In the genomic region with DNA sequence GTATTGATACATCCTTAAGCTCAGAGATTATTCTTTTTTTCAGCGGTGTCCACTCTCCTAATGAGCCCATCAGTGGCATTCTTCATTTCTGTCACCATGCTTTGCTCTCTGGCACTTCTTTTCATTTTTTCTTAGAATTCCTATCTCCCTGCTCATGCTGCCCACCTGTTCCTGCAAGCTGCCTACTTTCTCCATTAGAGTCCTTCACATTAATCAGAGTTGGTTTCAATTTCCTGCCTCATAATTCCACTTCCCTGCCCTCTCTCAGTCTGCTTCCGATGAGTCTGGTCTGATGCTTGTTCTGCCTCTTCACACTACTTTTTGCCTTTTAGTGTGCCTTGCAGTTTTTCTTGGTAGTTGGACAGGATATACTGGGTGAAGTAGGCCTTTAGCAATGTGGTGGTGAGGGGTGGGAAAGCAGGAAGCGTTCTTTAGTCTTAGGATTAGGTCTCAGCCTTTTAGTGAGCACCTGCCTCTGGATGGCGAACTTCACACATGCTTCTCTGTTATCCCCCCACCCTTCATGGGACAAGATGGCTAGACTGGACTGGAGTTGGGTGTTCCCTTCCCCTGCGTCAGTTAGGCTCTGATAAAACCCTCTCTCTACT, we compare ENCODE assay signal across 19 cellular contexts.
"Had no signal": no experiment of that assay in that cellular context is flagged by ENCODE, and none has a peak within 500 bp of the region (broad histone marks: within the 10 kb centered on the region; RNA-seq: fewer than 3 reads in every experiment).

No MANE protein-coding gene starts in this region.

- H3K9me3 Mint-ChIP-seq: activated B cell treated with CpG ODN at 0.5 μM for 24 hours; activated CD4-positive, alpha-beta T cell treated with anti-CD3 and anti-CD28 coated beads, Interleukin-2, amount 10 ng/mL, durations not matched to agents 24 days and 14 days; activated naive CD8-positive, alpha-beta T cell treated with anti-CD3 and anti-CD28 coated beads for 36 hours; effector memory CD8-positive, alpha-beta T cell; naive thymus-derived CD4-positive, alpha-beta T cell had no signal

- H3K9me3 ChIP-seq: mucosa of descending colon, tibial nerve, uterus had no signal

- H3K4me3 Mint-ChIP-seq: activated B cell treated with CpG ODN at 0.5 μM for 24 hours; activated CD4-positive, alpha-beta T cell treated with anti-CD3 and anti-CD28 coated beads, Interleukin-2, amount 10 ng/mL, durations not matched to agents 24 days and 14 days; activated naive CD8-positive, alpha-beta T cell treated with anti-CD3 and anti-CD28 coated beads for 36 hours; brain; effector memory CD8-positive, alpha-beta T cell; naive thymus-derived CD4-positive, alpha-beta T cell had no signal

- DNase-seq: activated B cell treated with CpG ODN at 0.5 μM for 24 hours; activated CD4-positive, alpha-beta T cell treated with anti-CD3 and anti-CD28 coated beads, Interleukin-2, amount 10 ng/mL, durations not matched to agents 24 days and 14 days; activated naive CD8-positive, alpha-beta T cell treated with anti-CD3 and anti-CD28 coated beads for 36 hours; dermis blood vessel endothelial cell; effector memory CD8-positive, alpha-beta T cell; islet precursor cell; mucosa of descending colon; naive thymus-derived CD4-positive, alpha-beta T cell; nucleus accumbens; right cardiac atrium; stimulated activated CD4-positive, alpha-beta T cell treated with anti-CD3 and anti-CD28 coated beads, Interleukin-4, amount 100 ng/mL, for 4 hours; stimulated activated CD8-positive, alpha-beta memory T cell treated with anti-CD3 and anti-CD28 coated beads, Interleukin-4, amount 100 ng/mL, for 48 hours; stimulated activated naive CD4-positive, alpha-beta T cell treated with Interleukin-2 at 50 U/mL for 16 hours; substantia nigra; uterus had no signal

- H3K36me3 ChIP-seq: tibial nerve, uterus had no signal

- H3K27ac Mint-ChIP-seq: activated B cell treated with CpG ODN at 0.5 μM for 24 hours; activated CD4-positive, alpha-beta T cell treated with anti-CD3 and anti-CD28 coated beads, Interleukin-2, amount 10 ng/mL, durations not matched to agents 24 days and 14 days; activated naive CD8-positive, alpha-beta T cell treated with anti-CD3 and anti-CD28 coated beads for 36 hours; effector memory CD8-positive, alpha-beta T cell; naive thymus-derived CD4-positive, alpha-beta T cell had no signal

- H3K4me1 Mint-ChIP-seq: activated B cell treated with CpG ODN at 0.5 μM for 24 hours; activated CD4-positive, alpha-beta T cell treated with anti-CD3 and anti-CD28 coated beads, Interleukin-2, amount 10 ng/mL, durations not matched to agents 24 days and 14 days; activated naive CD8-positive, alpha-beta T cell treated with anti-CD3 and anti-CD28 coated beads for 36 hours; naive thymus-derived CD4-positive, alpha-beta T cell had no signal

- H3K4me3 ChIP-seq: hepatocyte, mucosa of descending colon, smooth muscle cell, tibial nerve, uterus had no signal

- H3K27me3 ChIP-seq: hepatocyte, tibial nerve, uterus had no signal

- H3K4me1 ChIP-seq: tibial nerve, uterus had no signal

- H3K36me3 Mint-ChIP-seq: activated naive CD8-positive, alpha-beta T cell treated with anti-CD3 and anti-CD28 coated beads for 36 hours; naive thymus-derived CD4-positive, alpha-beta T cell had no signal

- H3K4me2 ChIP-seq: hepatocyte, smooth muscle cell had no signal

- H3K27me3 Mint-ChIP-seq: brain had no signal

- H3K27ac ChIP-seq: hepatocyte, tibial nerve, uterus had no signal
